In genomic region chr2:178914259-178914849, GRCh38 we compare ENCODE assay signal across 8 cellular contexts.
DNase-seq lines count a peak whose midpoint lies in the region; ATAC-seq and TF ChIP-seq lines count a peak whose summit lies in the region.

No MANE protein-coding gene starts in this region.

- CTCF ChIA-PET in BJ (lab: Yijun Ruan, JAX) = interaction anchor here (0.8 to 4.3 kb wide), 9 partner anchors 9 to 148 kb away, joined by 3 to 25 read pairs (median 4); no protein-coding TSS in a partner anchor

- no peak overlapping the region for H3K4me3 ChIP-seq in BJ (ENCODE audit: low read depth, low read length)
- no peak overlapping the region for H3K4me3 ChIP-seq in dorsolateral prefrontal cortex
- no peak overlapping the region for H3K4me3 ChIP-seq in lower lobe of right lung

- H3K9me3 ChIP-seq in lower lobe of right lung = no peaks in the 10 kb centered on the region

- DNase-seq in BJ (ENCODE audit: low read depth) = peak; percentile 26
- peak; percentile 32 for DNase-seq in GM19238 (ENCODE audit: insufficient read length, low spot score)
- DNase-seq in NCI-H510A treated with DMSO at 0.1 percent for 48 hours (lab: John Stamatoyannopoulos, UW) = peak; percentile 92
- DNase-seq in activated CD4-positive, alpha-beta T cell treated with anti-CD3 and anti-CD28 coated beads, Interleukin-2, amount 50 U/mL, for 1 hour = peak; percentile 67
- DNase-seq in dorsolateral prefrontal cortex = peak; percentile 37 to 88 (median 78)
- DNase-seq in lower lobe of right lung = peak; percentile 85
- DNase-seq in stimulated activated CD8-positive, alpha-beta memory T cell treated with anti-CD3 and anti-CD28 coated beads, Interleukin-12 subunit alpha, Interleukin-12 subunit beta, amount 100 ng/mL, for 4 hours (ENCODE audit: low read depth) = peak; percentile 24

- H3K27me3 ChIP-seq in BJ (ENCODE audit: control insufficient read depth, insufficient read depth, low read length) (no peaks in the 10 kb centered on the region), dorsolateral prefrontal cortex (peaks cover 0 to 3% (median 0%) of the 10 kb centered on the region in 45 donors), lower lobe of right lung (ENCODE audit: low read depth) (no peaks in the 10 kb centered on the region)

- no peaks in the 10 kb centered on the region for H3K36me3 ChIP-seq in BJ (ENCODE audit: control insufficient read depth, insufficient read depth, low read length)
- no peaks in the 10 kb centered on the region for H3K36me3 ChIP-seq in lower lobe of right lung

- POLR2A ChIA-PET in BJ (lab: Charles Lee) = no interaction called here

- H3K27ac ChIP-seq in dorsolateral prefrontal cortex (no peak overlapping the region), lower lobe of right lung (no peak overlapping the region)

- peak; percentile 88 for TF ChIP-seq CTCF in BJ (IDR thresholded peaks at IDR 0.05; ENCODE audit: insufficient read depth, low read depth, low read length)
- peak; percentile 52 to 97 (median 88) for TF ChIP-seq CTCF in dorsolateral prefrontal cortex (IDR thresholded peaks at IDR 0.05 in 54 of 56, conservative IDR thresholded peaks at IDR 0.05 in 2 of 56; ENCODE audit: low read depth in 1 of 56, partially characterized antibody in 56 of 56)
- peak; percentile 79 for TF ChIP-seq CTCF in lower lobe of right lung (IDR thresholded peaks at IDR 0.05)

- intact Hi-C loops in dorsolateral prefrontal cortex (cut with DNase I) = loop anchor here (2.0 to 5.0 kb wide), 2 partner anchors 117 to 118 kb away; no protein-coding TSS in a partner anchor
- intact Hi-C loops in lower lobe of right lung (cut with DNase I) = no loop called here

- ATAC-seq in HG03354 (IDR thresholded peaks at IDR 0.05; ENCODE audit: poor library complexity, severe bottlenecking, unreplicated experiment) (peak; percentile 92), lower lobe of right lung (peak; percentile 92 to 95)

- H3K4me1 ChIP-seq in lower lobe of right lung = no peaks in the 10 kb centered on the region

Comparison
In these comparisons a context has a peak if more than half of its experiments do, and no peak if none do; other contexts are left out.
1. DNase-seq: peak in every context shown above with its lines; median percentile 92 in NCI-H510A treated with DMSO at 0.1 percent for 48 hours; 85 in lower lobe of right lung; 78 in dorsolateral prefrontal cortex; 67 in activated CD4-positive, alpha-beta T cell treated with anti-CD3 and anti-CD28 coated beads, Interleukin-2, amount 50 U/mL, for 1 hour; 32 in GM19238; 26 in BJ; 24 in stimulated activated CD8-positive, alpha-beta memory T cell treated with anti-CD3 and anti-CD28 coated beads, Interleukin-12 subunit alpha, Interleukin-12 subunit beta, amount 100 ng/mL, for 4 hours.